1 cellular context compared by ENCODE assay signal in genomic region chr3:193592841-193593665, GRCh38.
A peak's percentile ranks its signal among the peaks of the same experiment; 100 is the strongest.
TF ChIP-seq lines count a peak whose summit lies in the region.

A gene with protein sequence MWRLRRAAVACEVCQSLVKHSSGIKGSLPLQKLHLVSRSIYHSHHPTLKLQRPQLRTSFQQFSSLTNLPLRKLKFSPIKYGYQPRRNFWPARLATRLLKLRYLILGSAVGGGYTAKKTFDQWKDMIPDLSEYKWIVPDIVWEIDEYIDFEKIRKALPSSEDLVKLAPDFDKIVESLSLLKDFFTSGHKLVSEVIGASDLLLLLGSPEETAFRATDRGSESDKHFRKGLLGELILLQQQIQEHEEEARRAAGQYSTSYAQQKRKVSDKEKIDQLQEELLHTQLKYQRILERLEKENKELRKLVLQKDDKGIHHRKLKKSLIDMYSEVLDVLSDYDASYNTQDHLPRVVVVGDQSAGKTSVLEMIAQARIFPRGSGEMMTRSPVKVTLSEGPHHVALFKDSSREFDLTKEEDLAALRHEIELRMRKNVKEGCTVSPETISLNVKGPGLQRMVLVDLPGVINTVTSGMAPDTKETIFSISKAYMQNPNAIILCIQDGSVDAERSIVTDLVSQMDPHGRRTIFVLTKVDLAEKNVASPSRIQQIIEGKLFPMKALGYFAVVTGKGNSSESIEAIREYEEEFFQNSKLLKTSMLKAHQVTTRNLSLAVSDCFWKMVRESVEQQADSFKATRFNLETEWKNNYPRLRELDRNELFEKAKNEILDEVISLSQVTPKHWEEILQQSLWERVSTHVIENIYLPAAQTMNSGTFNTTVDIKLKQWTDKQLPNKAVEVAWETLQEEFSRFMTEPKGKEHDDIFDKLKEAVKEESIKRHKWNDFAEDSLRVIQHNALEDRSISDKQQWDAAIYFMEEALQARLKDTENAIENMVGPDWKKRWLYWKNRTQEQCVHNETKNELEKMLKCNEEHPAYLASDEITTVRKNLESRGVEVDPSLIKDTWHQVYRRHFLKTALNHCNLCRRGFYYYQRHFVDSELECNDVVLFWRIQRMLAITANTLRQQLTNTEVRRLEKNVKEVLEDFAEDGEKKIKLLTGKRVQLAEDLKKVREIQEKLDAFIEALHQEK (plus strand): TSS chr3:193593208. CDS start chr3:193593378, 170 bp downstream.

TF ChIP-seq in GM12878, 131 proteins besides CTCF, POLR2A, EP300 and RAD21 (continued from another document and continues in another):
- peak in 1 of 2 experiments; percentile 34; a peak in 1 of 4 replicates for TF ChIP-seq ETV6 (conservative IDR thresholded peaks at IDR 0.05 in 1 of 2, IDR thresholded peaks at IDR 0.05 in 1 of 2; ENCODE audit: borderline replicate concordance in 1 of 2, low read depth in 1 of 2)
- peak; percentile 84 for TF ChIP-seq SIX5 (IDR thresholded peaks at IDR 0.05; ENCODE audit: low read depth, low read length, severe bottlenecking)
- peak; percentile 78 for TF ChIP-seq FOXK2 (IDR thresholded peaks at IDR 0.05)
- peak; percentile 95 for TF ChIP-seq GABPA (IDR thresholded peaks at IDR 0.05; ENCODE audit: low read depth)
- peak in 1 of 2 experiments; percentile 78 for TF ChIP-seq IKZF2 (IDR thresholded peaks at IDR 0.05)
- TF ChIP-seq TCF3 (IDR thresholded peaks at IDR 0.05; ENCODE audit: borderline replicate concordance, insufficient read depth, low read depth, low read length): 0 out of 2 replicates have a peak, but pooled peaks have one; percentile 36
- TF ChIP-seq, protein P1, sequence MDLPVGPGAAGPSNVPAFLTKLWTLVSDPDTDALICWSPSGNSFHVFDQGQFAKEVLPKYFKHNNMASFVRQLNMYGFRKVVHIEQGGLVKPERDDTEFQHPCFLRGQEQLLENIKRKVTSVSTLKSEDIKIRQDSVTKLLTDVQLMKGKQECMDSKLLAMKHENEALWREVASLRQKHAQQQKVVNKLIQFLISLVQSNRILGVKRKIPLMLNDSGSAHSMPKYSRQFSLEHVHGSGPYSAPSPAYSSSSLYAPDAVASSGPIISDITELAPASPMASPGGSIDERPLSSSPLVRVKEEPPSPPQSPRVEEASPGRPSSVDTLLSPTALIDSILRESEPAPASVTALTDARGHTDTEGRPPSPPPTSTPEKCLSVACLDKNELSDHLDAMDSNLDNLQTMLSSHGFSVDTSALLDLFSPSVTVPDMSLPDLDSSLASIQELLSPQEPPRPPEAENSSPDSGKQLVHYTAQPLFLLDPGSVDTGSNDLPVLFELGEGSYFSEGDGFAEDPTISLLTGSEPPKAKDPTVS (IDR thresholded peaks at IDR 0.05; ENCODE audit: low read depth, low read length): peak; percentile 75
- TF ChIP-seq SMARCA5 (IDR thresholded peaks at IDR 0.05): peak; percentile 80; the same call in 1 of the 2 replicates
- peak; percentile 81 for TF ChIP-seq MXI1 (IDR thresholded peaks at IDR 0.05; ENCODE audit: low read depth, low read length)
- no peak for TF ChIP-seq HDGF (IDR thresholded peaks at IDR 0.05)
- TF ChIP-seq ZNF592 (IDR thresholded peaks at IDR 0.05): 0 out of 2 replicates have a peak, but pooled peaks have one; percentile 24
- peak; percentile 86; the same call in 1 of the 2 replicates for TF ChIP-seq TBL1XR1 (IDR thresholded peaks at IDR 0.05; ENCODE audit: low read depth, low read length)
- TF ChIP-seq, protein P2, sequence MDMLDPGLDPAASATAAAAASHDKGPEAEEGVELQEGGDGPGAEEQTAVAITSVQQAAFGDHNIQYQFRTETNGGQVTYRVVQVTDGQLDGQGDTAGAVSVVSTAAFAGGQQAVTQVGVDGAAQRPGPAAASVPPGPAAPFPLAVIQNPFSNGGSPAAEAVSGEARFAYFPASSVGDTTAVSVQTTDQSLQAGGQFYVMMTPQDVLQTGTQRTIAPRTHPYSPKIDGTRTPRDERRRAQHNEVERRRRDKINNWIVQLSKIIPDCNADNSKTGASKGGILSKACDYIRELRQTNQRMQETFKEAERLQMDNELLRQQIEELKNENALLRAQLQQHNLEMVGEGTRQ (IDR thresholded peaks at IDR 0.05; ENCODE audit: borderline replicate concordance, low read depth, low read length): no peak
- TF ChIP-seq EGR1 (IDR thresholded peaks at IDR 0.05; ENCODE audit: borderline replicate concordance in 1 of 2, low read depth in 2 of 2, low read length in 2 of 2): peak in 1 of 2 experiments; percentile 44; a peak in 1 of 3 replicates
- peak; percentile 97 for TF ChIP-seq RELB (IDR thresholded peaks at IDR 0.05; ENCODE audit: low read depth)
- peak; percentile 12; the same call in 1 of the 2 replicates for TF ChIP-seq REST (IDR thresholded peaks at IDR 0.05; ENCODE audit: low read depth, low read length)
- peak; percentile 88 for TF ChIP-seq SP1 (IDR thresholded peaks at IDR 0.05; ENCODE audit: low read depth, low read length)
- TF ChIP-seq CUX1 (IDR thresholded peaks at IDR 0.05; ENCODE audit: insufficient replicate concordance, low read depth, low read length): no peak
- TF ChIP-seq KLF5 (IDR thresholded peaks at IDR 0.05; ENCODE audit: partially characterized antibody): peak; percentile 45
- TF ChIP-seq, protein P3, sequence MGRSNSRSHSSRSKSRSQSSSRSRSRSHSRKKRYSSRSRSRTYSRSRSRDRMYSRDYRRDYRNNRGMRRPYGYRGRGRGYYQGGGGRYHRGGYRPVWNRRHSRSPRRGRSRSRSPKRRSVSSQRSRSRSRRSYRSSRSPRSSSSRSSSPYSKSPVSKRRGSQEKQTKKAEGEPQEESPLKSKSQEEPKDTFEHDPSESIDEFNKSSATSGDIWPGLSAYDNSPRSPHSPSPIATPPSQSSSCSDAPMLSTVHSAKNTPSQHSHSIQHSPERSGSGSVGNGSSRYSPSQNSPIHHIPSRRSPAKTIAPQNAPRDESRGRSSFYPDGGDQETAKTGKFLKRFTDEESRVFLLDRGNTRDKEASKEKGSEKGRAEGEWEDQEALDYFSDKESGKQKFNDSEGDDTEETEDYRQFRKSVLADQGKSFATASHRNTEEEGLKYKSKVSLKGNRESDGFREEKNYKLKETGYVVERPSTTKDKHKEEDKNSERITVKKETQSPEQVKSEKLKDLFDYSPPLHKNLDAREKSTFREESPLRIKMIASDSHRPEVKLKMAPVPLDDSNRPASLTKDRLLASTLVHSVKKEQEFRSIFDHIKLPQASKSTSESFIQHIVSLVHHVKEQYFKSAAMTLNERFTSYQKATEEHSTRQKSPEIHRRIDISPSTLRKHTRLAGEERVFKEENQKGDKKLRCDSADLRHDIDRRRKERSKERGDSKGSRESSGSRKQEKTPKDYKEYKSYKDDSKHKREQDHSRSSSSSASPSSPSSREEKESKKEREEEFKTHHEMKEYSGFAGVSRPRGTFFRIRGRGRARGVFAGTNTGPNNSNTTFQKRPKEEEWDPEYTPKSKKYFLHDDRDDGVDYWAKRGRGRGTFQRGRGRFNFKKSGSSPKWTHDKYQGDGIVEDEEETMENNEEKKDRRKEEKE (IDR thresholded peaks at IDR 0.05): no peak
- TF ChIP-seq SRF (IDR thresholded peaks at IDR 0.05; ENCODE audit: low read depth in 2 of 2, low read length in 2 of 2): peak; percentile 31 to 88; a peak in 3 of 4 replicates
- no peak for TF ChIP-seq SUPT20H (IDR thresholded peaks at IDR 0.05; ENCODE audit: borderline replicate concordance, control insufficient read depth, low read depth, low read length)
- TF ChIP-seq, protein P4, sequence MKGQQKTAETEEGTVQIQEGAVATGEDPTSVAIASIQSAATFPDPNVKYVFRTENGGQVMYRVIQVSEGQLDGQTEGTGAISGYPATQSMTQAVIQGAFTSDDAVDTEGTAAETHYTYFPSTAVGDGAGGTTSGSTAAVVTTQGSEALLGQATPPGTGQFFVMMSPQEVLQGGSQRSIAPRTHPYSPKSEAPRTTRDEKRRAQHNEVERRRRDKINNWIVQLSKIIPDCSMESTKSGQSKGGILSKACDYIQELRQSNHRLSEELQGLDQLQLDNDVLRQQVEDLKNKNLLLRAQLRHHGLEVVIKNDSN (IDR thresholded peaks at IDR 0.05; ENCODE audit: borderline replicate concordance, extremely low read length, insufficient read depth, low read depth, low read length): no peak
- peak; percentile 93; the same call in 1 of the 2 replicates for TF ChIP-seq RB1 (IDR thresholded peaks at IDR 0.05; ENCODE audit: borderline replicate concordance)
- no peak for TF ChIP-seq KDM1A (IDR thresholded peaks at IDR 0.05; ENCODE audit: borderline replicate concordance)
- peak; percentile 75 for TF ChIP-seq RUNX3 (IDR thresholded peaks at IDR 0.05; ENCODE audit: low read length)
